ENCODE assay signal across 16 cellular contexts in the genomic region with DNA sequence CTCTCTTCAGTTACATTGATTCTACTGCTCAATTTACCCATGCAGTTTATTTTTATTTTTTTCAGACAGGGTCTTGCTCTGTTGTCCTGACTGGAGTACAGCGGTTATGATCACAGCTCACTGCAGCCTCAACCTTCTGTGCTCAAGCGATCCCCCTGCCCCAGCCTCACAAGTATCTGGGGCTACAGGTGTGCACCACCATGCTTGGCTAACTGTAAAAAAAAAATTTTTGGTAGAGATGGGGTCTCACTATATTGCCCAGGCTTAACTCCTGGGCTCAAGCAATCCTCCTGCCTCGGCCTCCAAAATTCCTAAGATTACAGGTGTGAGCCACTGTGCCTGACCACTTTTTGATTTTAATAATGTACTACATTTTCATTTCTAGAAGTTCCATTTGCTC.
A peak's percentile ranks its signal among the peaks of the same experiment; 100 is the strongest.
DNase-seq lines count a peak whose midpoint lies in the region; ATAC-seq, FAIRE-seq and TF ChIP-seq lines count a peak whose summit lies in the region.
"Had no signal": no experiment of that assay in that cellular context is flagged by ENCODE, and none has a peak within 500 bp of the region (broad histone marks: within the 10 kb centered on the region; RNA-seq: fewer than 3 reads in every experiment).

No MANE protein-coding gene starts in this region.

- ATAC-seq in activated T-cell treated with anti-CD3 and anti-CD28 coated beads, Interleukin-2, amount 50 U/mL, for 72 hours (replicated peaks in 1 of 2), result no peak
- ATAC-seq in WTC11 (no peak), HG03469 (IDR thresholded peaks at IDR 0.05; ENCODE audit: unreplicated experiment) (no peak)
- ATAC-seq in stimulated activated effector memory CD8-positive, alpha-beta T cell treated with anti-CD3 and anti-CD28 coated beads, Interleukin-12 subunit alpha, Interleukin-12 subunit beta, amount 100 ng/mL, for 72 hours, result no peak

- H4K20me1 ChIP-seq in H1 (replicated peaks in 1 of 2; ENCODE audit: control insufficient read depth in 1 of 2, insufficient read depth in 2 of 2, low read length in 2 of 2), result no peaks in the 10 kb centered on the region
- H4K20me1 ChIP-seq: BLaER1 had no signal

- TF ChIP-seq EP300 in H1 (IDR thresholded peaks at IDR 0.05; ENCODE audit: borderline replicate concordance in 1 of 2, low read depth in 2 of 2, low read length in 2 of 2), result no peak

- no peak overlapping the region for H3K27ac ChIP-seq in H1 (ENCODE audit: low read depth, low read length)
- H3K27ac ChIP-seq: BLaER1 had no signal

- H3K79me2 ChIP-seq in H1 (ENCODE audit: control insufficient read depth in 1 of 2, insufficient read depth in 2 of 2, low read length in 2 of 2), result no peaks in the 10 kb centered on the region

- H3K9ac ChIP-seq in H1 (replicated peaks in 1 of 4; ENCODE audit: extremely low read depth in 1 of 4, low read depth in 3 of 4, low read length in 3 of 4), result no peak overlapping the region
- H3K9ac ChIP-seq: BLaER1 had no signal

- H3K14ac ChIP-seq in H1 (ENCODE audit: insufficient read length), result no peak overlapping the region

- no peak overlapping the region for H2BK12ac ChIP-seq in H1 (ENCODE audit: low read depth, low read length)

- no peak overlapping the region for H3K18ac ChIP-seq in H1 (ENCODE audit: extremely low read depth, low read length)

- H3K79me1 ChIP-seq in H1 (ENCODE audit: low read depth, low read length), result no peaks in the 10 kb centered on the region

- TF ChIP-seq RAD21 in H1 (IDR thresholded peaks at IDR 0.05 in 1 of 2, conservative IDR thresholded peaks at IDR 0.05 in 1 of 2; ENCODE audit: low read depth in 2 of 2, low read length in 2 of 2), result no peak

- no TSS peak for BruUV-seq in Caco-2 (replicated peaks; lab: Mats Ljungman, UMichigan)

- POLR2A ChIA-PET in WTC11 (lab: Charles Lee), result no interaction called here
- POLR2A ChIA-PET in H1 (lab: Charles Lee; ENCODE audit: partially characterized antibody), result no interaction called here
- POLR2A ChIA-PET in Caco-2 (lab: Charles Lee), result no interaction called here

- no peak overlapping the region for H3K23ac ChIP-seq in H1 (ENCODE audit: insufficient read length)

- H3K4me3 ChIP-seq in H1 (ENCODE audit: extremely low read depth in 1 of 4, insufficient read depth in 2 of 4, low read depth in 3 of 4, low read length in 4 of 4), result no peak overlapping the region
- H3K4me3 ChIP-seq in Caco-2 (ENCODE audit: low read depth, low read length), result no peak overlapping the region
- H3K4me3 ChIP-seq: BLaER1, HAP-1 had no signal

- intact Hi-C loops in Caco-2 (cut with micrococcal nuclease; ENCODE audit: unreplicated experiment), result no loop called here

- peaks cover 0 to 5% (median 0%) of the 10 kb centered on the region in 4 experiments; a peak in 4 of 8 replicates for H3K36me3 ChIP-seq in H1 (ENCODE audit: control insufficient read depth in 2 of 4, insufficient read depth in 4 of 4, low read length in 3 of 4)
- no peaks in the 10 kb centered on the region; the same call in 1 of the 2 replicates for H3K36me3 ChIP-seq in Caco-2 (ENCODE audit: control insufficient read depth, insufficient read depth, low read length)

- no peak for DNase-seq in activated T-cell treated with anti-CD3 and anti-CD28 coated beads, Interleukin-2, amount 50 U/mL, for 72 hours
- DNase-seq in activated T-cell treated with anti-CD3 and anti-CD28 coated beads, Interleukin-2, amount 50 U/mL, for 1 hour, result no peak
- DNase-seq in WTC11 (ENCODE audit: low spot score) (no peak), H1 (ENCODE audit: low read depth in 1 of 2, low spot score in 2 of 2) (no peak), Caco-2 (no peak), hepatic stellate cell (ENCODE audit: low spot score) (no peak)
- no peak for DNase-seq in stimulated activated effector memory CD8-positive, alpha-beta T cell treated with anti-CD3 and anti-CD28 coated beads, Interleukin-12 subunit alpha, Interleukin-12 subunit beta, amount 100 ng/mL, for 72 hours (ENCODE audit: low spot score in 2 of 2)
- DNase-seq: 8988T; Calu3; CD4-positive, alpha-beta memory T cell; DMS79 treated with DMSO at 0.1 percent for 48 hours had no signal

- H3K23me2 ChIP-seq in H1 (ENCODE audit: low read depth, low read length), result no peaks in the 10 kb centered on the region

- no peaks in the 10 kb centered on the region for H3K4me1 Mint-ChIP-seq in activated T-cell treated with anti-CD3 and anti-CD28 coated beads, Interleukin-2, amount 50 U/mL, for 72 hours (ENCODE audit: low read depth)
- H3K4me1 Mint-ChIP-seq in WTC11 (no peaks in the 10 kb centered on the region), Caco-2 (ENCODE audit: low read depth, unreplicated experiment) (no peaks in the 10 kb centered on the region)
- no peaks in the 10 kb centered on the region for H3K4me1 Mint-ChIP-seq in stimulated activated effector memory CD8-positive, alpha-beta T cell treated with anti-CD3 and anti-CD28 coated beads, Interleukin-12 subunit alpha, Interleukin-12 subunit beta, amount 100 ng/mL, for 72 hours
- H3K4me1 Mint-ChIP-seq: CD14-positive monocyte; CD4-positive, alpha-beta memory T cell had no signal

- WGBS in H1 (ENCODE audit: extremely low coverage in 1 of 2, insufficient coverage in 1 of 2, insufficient read length in 1 of 2, insufficient replicate concordance in 2 of 2, low coverage in 1 of 2, low lambda C conversion rate in 2 of 2, missing lambda C conversion rate in 1 of 2), 2 experiments, result 93% methylated on average over 3 of the region's 3 CpGs; no CpG with 5 or more reads in 1 of the 2 experiments

- H3K56ac ChIP-seq in H1 (replicated peaks; ENCODE audit: insufficient read length, low read depth, low read length), result no peak overlapping the region

- H3K27me3 ChIP-seq in H1 (replicated peaks in 1 of 4; ENCODE audit: control insufficient read depth in 3 of 4, extremely low read depth in 1 of 4, insufficient read depth in 3 of 4, low read length in 3 of 4), result no peaks in the 10 kb centered on the region
- no peaks in the 10 kb centered on the region for H3K27me3 ChIP-seq in Caco-2 (replicated peaks; ENCODE audit: control insufficient read depth, insufficient read depth, low read length)
- H3K27me3 ChIP-seq: BLaER1 had no signal

- peak overlapping the region; percentile 80 for H3K27ac Mint-ChIP-seq in activated T-cell treated with anti-CD3 and anti-CD28 coated beads, Interleukin-2, amount 50 U/mL, for 72 hours
- H3K27ac Mint-ChIP-seq in WTC11, result no peak overlapping the region
- H3K27ac Mint-ChIP-seq in stimulated activated effector memory CD8-positive, alpha-beta T cell treated with anti-CD3 and anti-CD28 coated beads, Interleukin-12 subunit alpha, Interleukin-12 subunit beta, amount 100 ng/mL, for 72 hours, result peak overlapping the region; percentile 16
- no peak overlapping the region for H3K27ac Mint-ChIP-seq in Caco-2 (ENCODE audit: unreplicated experiment)

- H4K8ac ChIP-seq in H1 (ENCODE audit: extremely low read depth, insufficient read depth, low read length), result no peak overlapping the region

- no peak overlapping the region for H2BK120ac ChIP-seq in H1 (replicated peaks; ENCODE audit: low read depth, low read length)

- no peaks in the 10 kb centered on the region for H3K9me3 ChIP-seq in H1 (ENCODE audit: insufficient read depth in 2 of 2, low read depth in 1 of 2, low read length in 1 of 2)
- no peaks in the 10 kb centered on the region for H3K9me3 ChIP-seq in Caco-2
- H3K9me3 ChIP-seq: HAP-1 had no signal

- H3K4me1 ChIP-seq in H1 (replicated peaks in 1 of 4; ENCODE audit: control insufficient read depth in 3 of 4, insufficient read depth in 4 of 4, low read length in 3 of 4), result no peaks in the 10 kb centered on the region
- H3K4me1 ChIP-seq in Caco-2, result no peaks in the 10 kb centered on the region
- H3K4me1 ChIP-seq: BLaER1, HAP-1 had no signal

- TF ChIP-seq CTCF in WTC11 (IDR thresholded peaks at IDR 0.05) (no peak), H1 (IDR thresholded peaks at IDR 0.05; ENCODE audit: control extremely low read depth in 1 of 3, insufficient read depth in 1 of 3, low read depth in 1 of 3, low read length in 3 of 3) (no peak), Caco-2 (IDR thresholded peaks at IDR 0.05; ENCODE audit: insufficient read depth in 1 of 2, low read depth in 1 of 2, low read length in 1 of 2, severe bottlenecking in 1 of 2, unreplicated experiment in 1 of 2) (no peak)

- H2AFZ ChIP-seq in H1 (ENCODE audit: low read length), result no peak overlapping the region

- no peak overlapping the region for H4K91ac ChIP-seq in H1 (replicated peaks; ENCODE audit: insufficient read length, low read length)

- TF ChIP-seq POLR2A in H1 (IDR thresholded peaks at IDR 0.05; ENCODE audit: control extremely low read depth in 1 of 2, low read depth in 2 of 2, low read length in 2 of 2), result no peak

- H3K27me3 Mint-ChIP-seq in activated T-cell treated with anti-CD3 and anti-CD28 coated beads, Interleukin-2, amount 50 U/mL, for 72 hours (ENCODE audit: low read depth), result no peaks in the 10 kb centered on the region
- no peaks in the 10 kb centered on the region for H3K27me3 Mint-ChIP-seq in WTC11 (ENCODE audit: low read depth)
- no peaks in the 10 kb centered on the region for H3K27me3 Mint-ChIP-seq in Caco-2 (ENCODE audit: insufficient read depth, unreplicated experiment)
- H3K27me3 Mint-ChIP-seq: CD4-positive, alpha-beta memory T cell had no signal

- H3K4me2 ChIP-seq in H1 (ENCODE audit: insufficient read depth in 1 of 2, low read depth in 2 of 2, low read length in 2 of 2), result no peak overlapping the region
- H3K4me2 ChIP-seq: BLaER1 had no signal

- no peak for FAIRE-seq in H1 (lab: Jason Lieb, UNC)
- FAIRE-seq: GM12891 had no signal

- H3K36me3 Mint-ChIP-seq in activated T-cell treated with anti-CD3 and anti-CD28 coated beads, Interleukin-2, amount 50 U/mL, for 72 hours (ENCODE audit: insufficient read depth in 2 of 2), result peaks cover 3 to 22% of the 10 kb centered on the region in 2 donors
- peaks cover 21% of the 10 kb centered on the region for H3K36me3 Mint-ChIP-seq in WTC11
- H3K36me3 Mint-ChIP-seq in stimulated activated effector memory CD8-positive, alpha-beta T cell treated with anti-CD3 and anti-CD28 coated beads, Interleukin-12 subunit alpha, Interleukin-12 subunit beta, amount 100 ng/mL, for 72 hours, result peaks cover 48% of the 10 kb centered on the region
- H3K36me3 Mint-ChIP-seq in Caco-2 (ENCODE audit: insufficient read depth, unreplicated experiment), result peaks cover 45% of the 10 kb centered on the region

- H3K9me3 Mint-ChIP-seq in activated T-cell treated with anti-CD3 and anti-CD28 coated beads, Interleukin-2, amount 50 U/mL, for 72 hours, result no peaks in the 10 kb centered on the region
- no peaks in the 10 kb centered on the region for H3K9me3 Mint-ChIP-seq in WTC11
- H3K9me3 Mint-ChIP-seq in stimulated activated effector memory CD8-positive, alpha-beta T cell treated with anti-CD3 and anti-CD28 coated beads, Interleukin-12 subunit alpha, Interleukin-12 subunit beta, amount 100 ng/mL, for 72 hours, result no peaks in the 10 kb centered on the region
- no peaks in the 10 kb centered on the region for H3K9me3 Mint-ChIP-seq in Caco-2 (ENCODE audit: unreplicated experiment)
- H3K9me3 Mint-ChIP-seq: CD4-positive, alpha-beta memory T cell had no signal

- no peak overlapping the region for H3K4ac ChIP-seq in H1 (replicated peaks; ENCODE audit: insufficient read length, low read depth, low read length)

- CTCF ChIA-PET in WTC11 (lab: Charles Lee), result no interaction called here
- CTCF ChIA-PET in H1 (lab: Charles Lee; ENCODE audit: partially characterized antibody), result no interaction called here
- CTCF ChIA-PET in Caco-2 (lab: Charles Lee), result no interaction called here

- H3K4me3 Mint-ChIP-seq in activated T-cell treated with anti-CD3 and anti-CD28 coated beads, Interleukin-2, amount 50 U/mL, for 72 hours, result no peak overlapping the region
- no peak overlapping the region for H3K4me3 Mint-ChIP-seq in WTC11
- H3K4me3 Mint-ChIP-seq in stimulated activated effector memory CD8-positive, alpha-beta T cell treated with anti-CD3 and anti-CD28 coated beads, Interleukin-12 subunit alpha, Interleukin-12 subunit beta, amount 100 ng/mL, for 72 hours, result no peak overlapping the region
- no peak overlapping the region for H3K4me3 Mint-ChIP-seq in Caco-2 (ENCODE audit: unreplicated experiment)
- H3K4me3 Mint-ChIP-seq: CD14-positive monocyte; CD4-positive, alpha-beta memory T cell had no signal

- H4K5ac ChIP-seq in H1 (ENCODE audit: insufficient read length, low read depth, low read length), result no peak overlapping the region

- no peak overlapping the region for H2BK5ac ChIP-seq in H1 (ENCODE audit: low read depth, low read length)

- H2AK5ac ChIP-seq in H1 (ENCODE audit: low read depth, low read length), result no peak overlapping the region

- no peak overlapping the region for H2BK20ac ChIP-seq in H1 (ENCODE audit: low read length)

- H2BK15ac ChIP-seq in H1 (ENCODE audit: low read length), result no peak overlapping the region

Comparison
In these comparisons a context has a peak if more than half of its experiments do, and no peak if none do; other contexts are left out.
1. H3K27ac Mint-ChIP-seq: peak in activated T-cell treated with anti-CD3 and anti-CD28 coated beads, Interleukin-2, amount 50 U/mL, for 72 hours (single experiment) and stimulated activated effector memory CD8-positive, alpha-beta T cell treated with anti-CD3 and anti-CD28 coated beads, Interleukin-12 subunit alpha, Interleukin-12 subunit beta, amount 100 ng/mL, for 72 hours (single experiment); none in WTC11 (single experiment) and Caco-2 (single experiment).